28 cellular contexts compared by ENCODE assay signal in genomic region chr10:29853913-29854312, GRCh38.
"Had no signal": no experiment of that assay in that cellular context is flagged by ENCODE, and none has a peak within 500 bp of the region (broad histone marks: within the 10 kb centered on the region; RNA-seq: fewer than 3 reads in every experiment).

No MANE protein-coding gene starts in this region.

- H3K36me3 Mint-ChIP-seq: immature natural killer cell; naive B cell; natural killer cell treated with Interleukin-12 subunit alpha and Interleukin-12 subunit beta and Interleukin-15 and Interleukin-18, amount 100 ng/mL, for 72 hours; stimulated activated naive B cell treated with anti-CD40 and anti-IgM and Interleukin-4, amounts not matched to agents 10 μg/mL and 1 μg/mL and 100 μg/mL, for 72 hours had no signal

- H3K79me2 ChIP-seq: parathyroid adenoma had no signal

- H3K27ac Mint-ChIP-seq: immature natural killer cell; naive B cell; natural killer cell treated with Interleukin-12 subunit alpha and Interleukin-12 subunit beta and Interleukin-15 and Interleukin-18, amount 100 ng/mL, for 72 hours; stimulated activated naive B cell treated with anti-CD40 and anti-IgM and Interleukin-4, amounts not matched to agents 10 μg/mL and 1 μg/mL and 100 μg/mL, for 72 hours; stimulated activated naive CD8-positive, alpha-beta T cell treated with anti-CD3 and anti-CD28 coated beads, Interleukin-15, Interleukin-2, amounts not matched to agents 100 ng/mL and 50 ng/mL, for 24 hours had no signal

- H3K27ac ChIP-seq: heart left ventricle, lower lobe of right lung, parathyroid adenoma, right atrium auricular region, suprapubic skin, thoracic aorta, tibial artery, upper lobe of right lung had no signal

- H3K9me3 ChIP-seq: heart left ventricle, lower lobe of right lung, right atrium auricular region, suprapubic skin, thoracic aorta, tibial artery, upper lobe of right lung had no signal

- H3K4me3 ChIP-seq: heart left ventricle, lower lobe of right lung, right atrium auricular region, skin epidermis, suprapubic skin, thoracic aorta, tibial artery, upper lobe of right lung had no signal

- H3K9ac ChIP-seq: parathyroid adenoma had no signal

- H2AFZ ChIP-seq: parathyroid adenoma had no signal

- H3K4me3 Mint-ChIP-seq: immature natural killer cell; naive B cell; natural killer cell treated with Interleukin-12 subunit alpha and Interleukin-12 subunit beta and Interleukin-15 and Interleukin-18, amount 100 ng/mL, for 72 hours; neural crest cell; stimulated activated naive B cell treated with anti-CD40 and anti-IgM and Interleukin-4, amounts not matched to agents 10 μg/mL and 1 μg/mL and 100 μg/mL, for 72 hours; stimulated activated naive CD8-positive, alpha-beta T cell treated with anti-CD3 and anti-CD28 coated beads, Interleukin-15, Interleukin-2, amounts not matched to agents 100 ng/mL and 50 ng/mL, for 24 hours had no signal

- DNase-seq: heart left ventricle; hypothalamus; immature natural killer cell; left ventricle myocardium superior; lower lobe of right lung; mammary epithelial cell; mesenchymal stem cell; naive B cell; nucleus accumbens; stimulated activated CD4-positive, alpha-beta T cell treated with anti-CD3 and anti-CD28 coated beads, Interleukin-12 subunit alpha, Interleukin-12 subunit beta, amount 100 ng/mL, for 4 hours; stimulated activated CD4-positive, alpha-beta T cell treated with anti-CD3 and anti-CD28 coated beads, Interleukin-15, amount 100 ng/mL, for 24 hours; stimulated activated CD4-positive, alpha-beta T cell treated with anti-CD3 and anti-CD28 coated beads, Interleukin-2, amount 100 ng/mL, for 24 hours; stimulated activated CD4-positive, alpha-beta T cell treated with anti-CD3 and anti-CD28 coated beads, Interleukin-4, amount 100 ng/mL, for 1 hour; stimulated activated naive B cell treated with anti-CD40 and anti-IgM and Interleukin-4, amounts not matched to agents 10 μg/mL and 1 μg/mL and 100 μg/mL, for 72 hours; tibial artery; trophoblast cell; upper lobe of right lung had no signal

- ATAC-seq: heart left ventricle; left ventricle myocardium superior; lower lobe of right lung; natural killer cell treated with Interleukin-12 subunit alpha and Interleukin-12 subunit beta and Interleukin-15 and Interleukin-18, amount 100 ng/mL, for 72 hours; sciatic nerve; stimulated activated naive B cell treated with anti-CD40 and anti-IgM and Interleukin-4, amounts not matched to agents 10 μg/mL and 1 μg/mL and 100 μg/mL, for 72 hours; upper lobe of right lung had no signal

- H3K4me1 Mint-ChIP-seq: naive B cell; stimulated activated naive B cell treated with anti-CD40 and anti-IgM and Interleukin-4, amounts not matched to agents 10 μg/mL and 1 μg/mL and 100 μg/mL, for 72 hours had no signal

- H3K36me3 ChIP-seq: heart left ventricle, lower lobe of right lung, right atrium auricular region, suprapubic skin, thoracic aorta, tibial artery, upper lobe of right lung had no signal

- H3K9me3 Mint-ChIP-seq: immature natural killer cell; naive B cell; natural killer cell treated with Interleukin-12 subunit alpha and Interleukin-12 subunit beta and Interleukin-15 and Interleukin-18, amount 100 ng/mL, for 72 hours; neural crest cell; stimulated activated naive B cell treated with anti-CD40 and anti-IgM and Interleukin-4, amounts not matched to agents 10 μg/mL and 1 μg/mL and 100 μg/mL, for 72 hours; stimulated activated naive CD8-positive, alpha-beta T cell treated with anti-CD3 and anti-CD28 coated beads, Interleukin-15, Interleukin-2, amounts not matched to agents 100 ng/mL and 50 ng/mL, for 24 hours had no signal

- H3K27me3 ChIP-seq: heart left ventricle, right atrium auricular region, suprapubic skin, tibial artery, upper lobe of right lung had no signal

- FAIRE-seq: islet of Langerhans, urothelium cell line had no signal
